Comparison of ENCODE assay signal across 8 cellular contexts in genomic region chr11:69637956-69638871, GRCh38. TPM values are rescaled to one million over a fixed set of nuclear protein-coding genes. Genes with fewer than 3 reads are reported as not detected.
DNase-seq lines count a peak whose midpoint lies in the region; ATAC-seq and TF ChIP-seq lines count a peak whose summit lies in the region.

No MANE protein-coding gene starts in this region.

- H3K9me3 Mint-ChIP-seq in activated naive CD8-positive, alpha-beta T cell treated with anti-CD3 and anti-CD28 coated beads, Interleukin-2, amount 10 ng/mL, durations not matched to agents 7 days and 5 days, result no peaks in the 10 kb centered on the region

- CTCF ChIA-PET in AG04450 (lab: Charles Lee), result interaction anchor here (1.7 kb wide), 1 partner anchor 346 kb away, joined by 6 read pairs; no protein-coding TSS in a partner anchor

- DNase-seq in AG04450 (ENCODE audit: low read depth, low spot score) (no peak), HT-29 (ENCODE audit: low spot score) (peak; percentile 89), hepatic stellate cell (ENCODE audit: low spot score) (peak; percentile 79), sciatic nerve (ENCODE audit: low spot score) (peak; percentile 67), activated gamma-delta T cell treated with Interleukin-2 at 50 U/mL for 16 hours (no peak)
- no peak for DNase-seq in activated naive CD8-positive, alpha-beta T cell treated with anti-CD3 and anti-CD28 coated beads, Interleukin-2, amount 10 ng/mL, durations not matched to agents 7 days and 5 days

- peak overlapping the region; percentile 72 for H3K27ac Mint-ChIP-seq in activated naive CD8-positive, alpha-beta T cell treated with anti-CD3 and anti-CD28 coated beads, Interleukin-2, amount 10 ng/mL, durations not matched to agents 7 days and 5 days

- H3K27me3 Mint-ChIP-seq in activated naive CD8-positive, alpha-beta T cell treated with anti-CD3 and anti-CD28 coated beads, Interleukin-2, amount 10 ng/mL, durations not matched to agents 7 days and 5 days, result peaks cover 67% of the 10 kb centered on the region

- peaks cover 11% of the 10 kb centered on the region; the same call in 1 of the 2 replicates for H3K9me3 ChIP-seq in AG04450 (ENCODE audit: control insufficient read depth, insufficient read depth, low read length)

- no peak for TF ChIP-seq CTCF in AG04450 (IDR thresholded peaks at IDR 0.05; ENCODE audit: low read depth, low read length)

- peak overlapping the region; percentile 22 for H3K4me3 Mint-ChIP-seq in activated naive CD8-positive, alpha-beta T cell treated with anti-CD3 and anti-CD28 coated beads, Interleukin-2, amount 10 ng/mL, durations not matched to agents 7 days and 5 days

- H3K4me3 ChIP-seq in AG04450 (ENCODE audit: low read depth, low read length), result peak overlapping the region; percentile 51

- POLR2A ChIA-PET in AG04450 (lab: Yijun Ruan, JAX), result interaction anchor here (0.8 to 1.2 kb wide), 8 partner anchors 141 to 590 kb away, joined by 3 to 11 read pairs (median 5); partner anchors contain the start of gene TPCN2
- POLR2A ChIA-PET in activated naive CD8-positive, alpha-beta T cell treated with anti-CD3 and anti-CD28 coated beads, Interleukin-2, amount 10 ng/mL, durations not matched to agents 7 days and 5 days (lab: Charles Lee), result interaction anchor here (0.7 kb wide), 1 partner anchor 365 kb away, joined by 3 read pairs; no protein-coding TSS in a partner anchor

- peaks cover 14% of the 10 kb centered on the region for H3K4me1 Mint-ChIP-seq in activated naive CD8-positive, alpha-beta T cell treated with anti-CD3 and anti-CD28 coated beads, Interleukin-2, amount 10 ng/mL, durations not matched to agents 7 days and 5 days

- intact Hi-C loops in sciatic nerve (cut with DNase I), result loop anchor here (5.0 kb wide), 2 partner anchors 151 to 196 kb away; no protein-coding TSS in a partner anchor

- H3K27ac ChIP-seq in AG04450 (ENCODE audit: low read depth, low read length), result peak overlapping the region; percentile 96

- H3K27me3 ChIP-seq in AG04450 (ENCODE audit: control insufficient read depth, insufficient read depth, low read length), result no peaks in the 10 kb centered on the region

- ATAC-seq in activated naive CD8-positive, alpha-beta T cell treated with anti-CD3 and anti-CD28 coated beads, Interleukin-2, amount 10 ng/mL, durations not matched to agents 7 days and 5 days (ENCODE audit: low read depth), result no peak
- ATAC-seq in sciatic nerve, result peak; percentile 3
- ATAC-seq in HG03520 (IDR thresholded peaks at IDR 0.05; ENCODE audit: unreplicated experiment), result no peak
- ATAC-seq in HG03095 (IDR thresholded peaks at IDR 0.05; ENCODE audit: unreplicated experiment), result no peak

- no peaks in the 10 kb centered on the region for H3K36me3 Mint-ChIP-seq in activated naive CD8-positive, alpha-beta T cell treated with anti-CD3 and anti-CD28 coated beads, Interleukin-2, amount 10 ng/mL, durations not matched to agents 7 days and 5 days

RNA-seq across cellular contexts. Expression of gene CCND1, which starts 2.7 kb away (rescaled TPM):
- 249 and 276 TPM in 2 replicates for polyA plus RNA-seq in AG04450 (2011; rRNA removed)
- 459 and 741 TPM in 2 replicates for polyA minus RNA-seq in AG04450 (2011; rRNA and poly(A)+ RNA removed)
- total RNA-seq in HT-29 (2014; rRNA removed; shearing (Covaris generic)), result 134 and 151 TPM in 2 replicates
- total RNA-seq in activated naive CD8-positive, alpha-beta T cell treated with anti-CD3 and anti-CD28 coated beads, Interleukin-2, amount 10 ng/mL, durations not matched to agents 7 days and 5 days, result under 1 TPM; 0.78 to 0.96 TPM
- 192 TPM for total RNA-seq in sciatic nerve

RNA-seq across cellular contexts. Expression of gene LTO1, which starts 36.9 kb away (rescaled TPM):
- 15.7 and 18.3 TPM in 2 replicates for polyA plus RNA-seq in AG04450 (2011; rRNA removed)
- 8.3 and 10.1 TPM in 2 replicates for polyA minus RNA-seq in AG04450 (2011; rRNA and poly(A)+ RNA removed)
- total RNA-seq in HT-29 (2014; rRNA removed; shearing (Covaris generic)), result 31.7 and 40.1 TPM in 2 replicates
- total RNA-seq in activated naive CD8-positive, alpha-beta T cell treated with anti-CD3 and anti-CD28 coated beads, Interleukin-2, amount 10 ng/mL, durations not matched to agents 7 days and 5 days, result 10 to 100 TPM; 35.0 to 37.1 TPM
- 35.2 TPM for total RNA-seq in sciatic nerve

Comparison
In these comparisons a context has a peak if more than half of its experiments do, and no peak if none do; other contexts are left out.
1. DNase-seq: peak in HT-29 (single experiment), hepatic stellate cell (single experiment) and sciatic nerve (single experiment); none in AG04450 (single experiment), activated naive CD8-positive, alpha-beta T cell treated with anti-CD3 and anti-CD28 coated beads, Interleukin-2, amount 10 ng/mL, durations not matched to agents 7 days and 5 days (single experiment) and activated gamma-delta T cell treated with Interleukin-2 at 50 U/mL for 16 hours (single experiment).
2. RNA of gene CCND1, which starts 2.7 kb away (total RNA-seq): 192 TPM in sciatic nerve (single experiment) and 134 to 151 TPM in HT-29; 0.78 to 0.96 TPM in activated naive CD8-positive, alpha-beta T cell treated with anti-CD3 and anti-CD28 coated beads, Interleukin-2, amount 10 ng/mL, durations not matched to agents 7 days and 5 days; every median in the first group is over 10 times any median in the second.